ENCODE assay signal across 9 cellular contexts in genomic region chr7:29884399-29885272, GRCh38.
DNase-seq lines count a peak whose midpoint lies in the region; ATAC-seq and TF ChIP-seq lines count a peak whose summit lies in the region.
"Had no signal": no experiment of that assay in that cellular context is flagged by ENCODE, and none has a peak within 500 bp of the region (broad histone marks: within the 10 kb centered on the region; RNA-seq: fewer than 3 reads in every experiment).

No MANE protein-coding gene starts in this region.

- H3K4me3 ChIP-seq in brain microvascular endothelial cell (ENCODE audit: low read depth, low read length) (peak overlapping the region; percentile 9), mesendoderm (ENCODE audit: low read length) (peak overlapping the region; percentile 12)
- H3K4me3 ChIP-seq: BLaER1 treated with 17β-estradiol and CSF1 and Interleukin-3, amounts not matched to agents 10 nM and 100 nM had no signal

- H3K36me3 ChIP-seq in brain microvascular endothelial cell (replicated peaks) = no peaks in the 10 kb centered on the region
- H3K36me3 ChIP-seq in mesendoderm (ENCODE audit: control insufficient read depth, insufficient read depth, low read length) = no peaks in the 10 kb centered on the region
- H3K36me3 ChIP-seq: BLaER1 treated with 17β-estradiol and CSF1 and Interleukin-3, amounts not matched to agents 10 nM and 100 nM had no signal

- no CpG with 5 or more reads among the region's 28 CpGs for WGBS in mesendoderm (ENCODE audit: extremely low coverage, insufficient coverage, low lambda C conversion rate)

- no peak overlapping the region for H2AK5ac ChIP-seq in mesendoderm (ENCODE audit: low read length)

- no peak overlapping the region for H3K4ac ChIP-seq in mesendoderm (ENCODE audit: low read depth, low read length)

- H3K27ac ChIP-seq in brain microvascular endothelial cell = no peak overlapping the region
- no peak overlapping the region for H3K27ac ChIP-seq in mesendoderm (ENCODE audit: low read depth, low read length)
- H3K27ac ChIP-seq: BLaER1 treated with 17β-estradiol and CSF1 and Interleukin-3, amounts not matched to agents 10 nM and 100 nM had no signal

- peak overlapping the region; percentile 25 for H3K4me2 ChIP-seq in mesendoderm (ENCODE audit: low read length)
- H3K4me2 ChIP-seq: BLaER1 treated with 17β-estradiol and CSF1 and Interleukin-3, amounts not matched to agents 10 nM and 100 nM had no signal

- H2BK5ac ChIP-seq in mesendoderm (ENCODE audit: low read length) = no peak overlapping the region

- peak; percentile 39 for ATAC-seq in stimulated activated naive CD8-positive, alpha-beta T cell treated with anti-CD3 and anti-CD28 coated beads, Interleukin-15, amount 100 ng/mL, for 72 hours
- ATAC-seq in stimulated activated naive CD8-positive, alpha-beta T cell treated with anti-CD3 and anti-CD28 coated beads, Interleukin-15, Interleukin-2, amounts not matched to agents 100 U/mL and 50 U/mL, for 24 hours = no peak
- ATAC-seq in HG03378 (IDR thresholded peaks at IDR 0.05; ENCODE audit: unreplicated experiment) (no peak), HG02642 (IDR thresholded peaks at IDR 0.05; ENCODE audit: poor library complexity, unreplicated experiment) (no peak), GM21423 (IDR thresholded peaks at IDR 0.05; ENCODE audit: unreplicated experiment) (no peak)

- no peaks in the 10 kb centered on the region for H3K36me3 Mint-ChIP-seq in chondrocyte (ENCODE audit: low read depth)

- H4K5ac ChIP-seq in mesendoderm (ENCODE audit: low read length) = no peak overlapping the region

- H3K27me3 ChIP-seq in brain microvascular endothelial cell (replicated peaks) = no peaks in the 10 kb centered on the region
- no peaks in the 10 kb centered on the region for H3K27me3 ChIP-seq in mesendoderm (ENCODE audit: insufficient read depth, low read length, poor library complexity)

- H3K79me2 ChIP-seq in mesendoderm (ENCODE audit: control insufficient read depth, insufficient read depth, low read length) = no peaks in the 10 kb centered on the region

- peaks cover 18% of the 10 kb centered on the region for H3K4me1 Mint-ChIP-seq in stimulated activated naive CD8-positive, alpha-beta T cell treated with anti-CD3 and anti-CD28 coated beads, Interleukin-15, amount 100 ng/mL, for 72 hours
- H3K4me1 Mint-ChIP-seq in chondrocyte (ENCODE audit: low read depth) = peaks cover 5% of the 10 kb centered on the region

- no peak overlapping the region for H4K8ac ChIP-seq in mesendoderm (ENCODE audit: low read depth, low read length)

- H3K4me3 Mint-ChIP-seq in stimulated activated naive CD8-positive, alpha-beta T cell treated with anti-CD3 and anti-CD28 coated beads, Interleukin-15, amount 100 ng/mL, for 72 hours = no peak overlapping the region
- no peak overlapping the region for H3K4me3 Mint-ChIP-seq in chondrocyte (ENCODE audit: unreplicated experiment)

- H3K18ac ChIP-seq in mesendoderm (ENCODE audit: low read length) = no peak overlapping the region

- DNase-seq in stimulated activated naive CD8-positive, alpha-beta T cell treated with anti-CD3 and anti-CD28 coated beads, Interleukin-15, amount 100 ng/mL, for 72 hours = no peak
- DNase-seq in stimulated activated naive CD8-positive, alpha-beta T cell treated with anti-CD3 and anti-CD28 coated beads, Interleukin-15, Interleukin-2, amounts not matched to agents 100 U/mL and 50 U/mL, for 24 hours = no peak
- DNase-seq in brain microvascular endothelial cell = no peak
- DNase-seq in mesendoderm = peak; percentile 66
- DNase-seq in chondrocyte (ENCODE audit: low spot score) = no peak

- no peak overlapping the region for H3K23ac ChIP-seq in mesendoderm (ENCODE audit: low read length)

- no peaks in the 10 kb centered on the region for H3K79me1 ChIP-seq in mesendoderm (ENCODE audit: low read length)

- no peak overlapping the region for H2BK120ac ChIP-seq in mesendoderm (ENCODE audit: low read depth, low read length)

- H3K9ac ChIP-seq in mesendoderm (ENCODE audit: low read length) = peak overlapping the region; percentile 54
- H3K9ac ChIP-seq: BLaER1 treated with 17β-estradiol and CSF1 and Interleukin-3, amounts not matched to agents 10 nM and 100 nM had no signal

- H2BK15ac ChIP-seq in mesendoderm (replicated peaks; ENCODE audit: low read depth) = no peak overlapping the region

- TF ChIP-seq CTCF in brain microvascular endothelial cell (IDR thresholded peaks at IDR 0.05; ENCODE audit: low read depth, low read length, missing control alignments) (peak; percentile 8), chondrocyte (IDR thresholded peaks at IDR 0.05) (no peak)

- peak overlapping the region; percentile 69 for H3K56ac ChIP-seq in mesendoderm (ENCODE audit: low read length)

- H3K27me3 Mint-ChIP-seq in stimulated activated naive CD8-positive, alpha-beta T cell treated with anti-CD3 and anti-CD28 coated beads, Interleukin-15, amount 100 ng/mL, for 72 hours = no peaks in the 10 kb centered on the region
- peaks cover 11% of the 10 kb centered on the region for H3K27me3 Mint-ChIP-seq in chondrocyte (ENCODE audit: low read depth)

- in situ Hi-C loops in brain microvascular endothelial cell (cut with HindIII; ENCODE audit: low pct_ligation_motif_present, low sequenced_read_pairs) = no loop called here

- no peaks in the 10 kb centered on the region for H3K9me3 Mint-ChIP-seq in stimulated activated naive CD8-positive, alpha-beta T cell treated with anti-CD3 and anti-CD28 coated beads, Interleukin-15, amount 100 ng/mL, for 72 hours
- H3K9me3 Mint-ChIP-seq in chondrocyte (ENCODE audit: low read depth) = no peaks in the 10 kb centered on the region

- H3K27ac Mint-ChIP-seq in stimulated activated naive CD8-positive, alpha-beta T cell treated with anti-CD3 and anti-CD28 coated beads, Interleukin-15, amount 100 ng/mL, for 72 hours = no peak overlapping the region
- H3K27ac Mint-ChIP-seq in chondrocyte (ENCODE audit: unreplicated experiment) = no peak overlapping the region

- H3K4me1 ChIP-seq in mesendoderm (ENCODE audit: control insufficient read depth, low read depth, low read length) = no peaks in the 10 kb centered on the region
